ENCODE assay signal across 8 cellular contexts in genomic region chr9:136538599-136539426, GRCh38. TPM values are rescaled to one million over a fixed set of nuclear protein-coding genes. Genes with fewer than 3 reads are reported as not detected.
DNase-seq lines count a peak whose midpoint lies in the region; ATAC-seq and TF ChIP-seq lines count a peak whose summit lies in the region.

No MANE protein-coding gene starts in this region.

- in situ Hi-C loops in brain microvascular endothelial cell (cut with HindIII; ENCODE audit: low pct_ligation_motif_present, low sequenced_read_pairs) = no loop called here

- ATAC-seq in CD4-positive, CD25-positive, alpha-beta regulatory T cell (ENCODE audit: low read depth in 2 of 2) = peak; percentile 38 to 42
- ATAC-seq in activated T-cell treated with anti-CD3 and anti-CD28 coated beads, Interleukin-2, amount 50 U/mL, for 4 hours = peak; percentile 74 to 78
- ATAC-seq in right cardiac atrium (peak; percentile 45 to 77), HG03378 (IDR thresholded peaks at IDR 0.05; ENCODE audit: unreplicated experiment) (no peak)
- ATAC-seq in stimulated activated memory B cell treated with anti-CD40 and anti-IgM and Interleukin-4, amounts not matched to agents 10 μg/mL and 1 μg/mL and 100 μg/mL, for 72 hours = peak; percentile 65

- no peaks in the 10 kb centered on the region for H3K9me3 ChIP-seq in CD4-positive, CD25-positive, alpha-beta regulatory T cell (ENCODE audit: control insufficient read depth in 2 of 2, low read length in 2 of 2)
- H3K9me3 ChIP-seq in right cardiac atrium (ENCODE audit: control insufficient read depth, low read length) = no peaks in the 10 kb centered on the region

- H3K36me3 ChIP-seq in CD4-positive, CD25-positive, alpha-beta regulatory T cell (ENCODE audit: control insufficient read depth, insufficient read depth, low read length) = peaks cover 9% of the 10 kb centered on the region
- peaks cover 1% of the 10 kb centered on the region for H3K36me3 ChIP-seq in brain microvascular endothelial cell (replicated peaks)

- no peak for TF ChIP-seq CTCF in brain microvascular endothelial cell (IDR thresholded peaks at IDR 0.05; ENCODE audit: low read depth, low read length, missing control alignments)

- peak overlapping the region; percentile 87 to 97 (median 92) for H3K4me3 Mint-ChIP-seq in CD4-positive, CD25-positive, alpha-beta regulatory T cell
- peak overlapping the region; percentile 89 for H3K4me3 Mint-ChIP-seq in activated T-cell treated with anti-CD3 and anti-CD28 coated beads, Interleukin-2, amount 50 U/mL, for 4 hours
- peak overlapping the region; percentile 85 for H3K4me3 Mint-ChIP-seq in stimulated activated memory B cell treated with anti-CD40 and anti-IgM and Interleukin-4, amounts not matched to agents 10 μg/mL and 1 μg/mL and 100 μg/mL, for 72 hours

- H3K36me3 Mint-ChIP-seq in CD4-positive, CD25-positive, alpha-beta regulatory T cell = no peaks in the 10 kb centered on the region
- H3K36me3 Mint-ChIP-seq in activated T-cell treated with anti-CD3 and anti-CD28 coated beads, Interleukin-2, amount 50 U/mL, for 4 hours (ENCODE audit: insufficient read depth) = peaks cover 22% of the 10 kb centered on the region
- H3K36me3 Mint-ChIP-seq in stimulated activated memory B cell treated with anti-CD40 and anti-IgM and Interleukin-4, amounts not matched to agents 10 μg/mL and 1 μg/mL and 100 μg/mL, for 72 hours = peaks cover 6% of the 10 kb centered on the region

- DNase-seq in CD4-positive, CD25-positive, alpha-beta regulatory T cell = peak; percentile 52 to 85 (median 74)
- peak; percentile 73 for DNase-seq in Jurkat, Clone E6-1 (ENCODE audit: low read depth, low spot score)
- no peak for DNase-seq in activated T-cell treated with anti-CD3 and anti-CD28 coated beads, Interleukin-2, amount 50 U/mL, for 4 hours
- DNase-seq in right cardiac atrium (peak in 2 of 3 donors; percentile 73 to 85), NCI-H2107 treated with DMSO at 0.1 percent for 48 hours (lab: John Stamatoyannopoulos, UW; ENCODE audit: unreplicated experiment) (no peak), brain microvascular endothelial cell (no peak)

- H3K4me3 ChIP-seq in CD4-positive, CD25-positive, alpha-beta regulatory T cell (ENCODE audit: low read depth, low read length) = peak overlapping the region; percentile 51
- peak overlapping the region; percentile 16 for H3K4me3 ChIP-seq in Jurkat, Clone E6-1 (ENCODE audit: low read length)
- no peak overlapping the region for H3K4me3 ChIP-seq in right cardiac atrium (ENCODE audit: low read length)
- no peak overlapping the region for H3K4me3 ChIP-seq in brain microvascular endothelial cell (ENCODE audit: low read depth, low read length)

- H3K4me1 ChIP-seq in CD4-positive, CD25-positive, alpha-beta regulatory T cell (ENCODE audit: control insufficient read depth, insufficient read depth, low read length, poor library complexity, severe bottlenecking) = peaks cover 86% of the 10 kb centered on the region
- peaks cover 15% of the 10 kb centered on the region for H3K4me1 ChIP-seq in right cardiac atrium (ENCODE audit: control insufficient read depth, insufficient read depth, low read length)

- H3K27me3 ChIP-seq in CD4-positive, CD25-positive, alpha-beta regulatory T cell (ENCODE audit: control insufficient read depth, insufficient read depth, low read length) = no peaks in the 10 kb centered on the region
- H3K27me3 ChIP-seq in right cardiac atrium (ENCODE audit: control insufficient read depth, insufficient read depth) (no peaks in the 10 kb centered on the region), brain microvascular endothelial cell (replicated peaks) (no peaks in the 10 kb centered on the region)

- 55% methylated on average over 24 of the region's 24 CpGs for WGBS in right cardiac atrium

- no peaks in the 10 kb centered on the region for H3K9me3 Mint-ChIP-seq in CD4-positive, CD25-positive, alpha-beta regulatory T cell
- no peaks in the 10 kb centered on the region for H3K9me3 Mint-ChIP-seq in activated T-cell treated with anti-CD3 and anti-CD28 coated beads, Interleukin-2, amount 50 U/mL, for 4 hours
- H3K9me3 Mint-ChIP-seq in stimulated activated memory B cell treated with anti-CD40 and anti-IgM and Interleukin-4, amounts not matched to agents 10 μg/mL and 1 μg/mL and 100 μg/mL, for 72 hours = no peaks in the 10 kb centered on the region

- intact Hi-C loops in right cardiac atrium (cut with DNase I) = no loop called here

- H3K4me1 Mint-ChIP-seq in CD4-positive, CD25-positive, alpha-beta regulatory T cell = peaks cover 0 to 79% (median 38%) of the 10 kb centered on the region in 4 donors
- peaks cover 67% of the 10 kb centered on the region for H3K4me1 Mint-ChIP-seq in activated T-cell treated with anti-CD3 and anti-CD28 coated beads, Interleukin-2, amount 50 U/mL, for 4 hours (ENCODE audit: low read depth)
- H3K4me1 Mint-ChIP-seq in stimulated activated memory B cell treated with anti-CD40 and anti-IgM and Interleukin-4, amounts not matched to agents 10 μg/mL and 1 μg/mL and 100 μg/mL, for 72 hours = peaks cover 75% of the 10 kb centered on the region

- no peaks in the 10 kb centered on the region for H3K27me3 Mint-ChIP-seq in CD4-positive, CD25-positive, alpha-beta regulatory T cell
- H3K27me3 Mint-ChIP-seq in activated T-cell treated with anti-CD3 and anti-CD28 coated beads, Interleukin-2, amount 50 U/mL, for 4 hours (ENCODE audit: low read depth) = no peaks in the 10 kb centered on the region
- no peaks in the 10 kb centered on the region for H3K27me3 Mint-ChIP-seq in stimulated activated memory B cell treated with anti-CD40 and anti-IgM and Interleukin-4, amounts not matched to agents 10 μg/mL and 1 μg/mL and 100 μg/mL, for 72 hours

- H3K27ac Mint-ChIP-seq in CD4-positive, CD25-positive, alpha-beta regulatory T cell = peak overlapping the region; percentile 95 to 99 (median 99)
- peak overlapping the region; percentile 99 for H3K27ac Mint-ChIP-seq in stimulated activated memory B cell treated with anti-CD40 and anti-IgM and Interleukin-4, amounts not matched to agents 10 μg/mL and 1 μg/mL and 100 μg/mL, for 72 hours

- peak overlapping the region; percentile 83 for H3K27ac ChIP-seq in CD4-positive, CD25-positive, alpha-beta regulatory T cell (ENCODE audit: insufficient read depth, low read length, poor library complexity, severe bottlenecking)
- peak overlapping the region; percentile 65 for H3K27ac ChIP-seq in right cardiac atrium (ENCODE audit: low read length)
- no peak overlapping the region for H3K27ac ChIP-seq in brain microvascular endothelial cell

RNA-seq across cellular contexts. Expression of gene NOTCH1, which starts 7.0 kb away (rescaled TPM):
- 52.3 TPM for total RNA-seq in CD4-positive, CD25-positive, alpha-beta regulatory T cell
- 1 to 10 TPM; 1.2 to 1.7 (median 1.5) TPM for polyA plus RNA-seq in CD4-positive, CD25-positive, alpha-beta regulatory T cell
- 15.5 TPM for polyA plus RNA-seq in Jurkat, Clone E6-1 (2012; ENCODE audit: insufficient read depth, insufficient read length)
- 100 to 1,000 TPM; 124 to 128 (median 125) TPM for total RNA-seq in activated T-cell treated with anti-CD3 and anti-CD28 coated beads, Interleukin-2, amount 50 U/mL, for 4 hours
- 10 to 100 TPM; 20.4 to 31.9 (median 29.4) TPM for total RNA-seq in right cardiac atrium
- polyA plus RNA-seq in right cardiac atrium = 10.8 TPM

RNA-seq across cellular contexts. Expression of gene SEC16A, which starts 56.0 kb away (rescaled TPM):
- 74.4 TPM for total RNA-seq in CD4-positive, CD25-positive, alpha-beta regulatory T cell
- polyA plus RNA-seq in CD4-positive, CD25-positive, alpha-beta regulatory T cell = 10 to 100 TPM; 17.7 to 22.7 (median 21.1) TPM
- 40.8 TPM for polyA plus RNA-seq in Jurkat, Clone E6-1 (2012; ENCODE audit: insufficient read depth, insufficient read length)
- 10 to 100 TPM; 76.6 to 84.0 (median 78.9) TPM for total RNA-seq in activated T-cell treated with anti-CD3 and anti-CD28 coated beads, Interleukin-2, amount 50 U/mL, for 4 hours
- total RNA-seq in right cardiac atrium = 10 to 100 TPM; 24.2 to 35.3 (median 28.6) TPM
- polyA plus RNA-seq in right cardiac atrium = 23.1 TPM

Comparison
In these comparisons a context has a peak if more than half of its experiments do, and no peak if none do; other contexts are left out.
1. DNase-seq: peak in CD4-positive, CD25-positive, alpha-beta regulatory T cell (3 of 3), Jurkat, Clone E6-1 (single experiment) and right cardiac atrium (2 of 3); none in activated T-cell treated with anti-CD3 and anti-CD28 coated beads, Interleukin-2, amount 50 U/mL, for 4 hours (single experiment), NCI-H2107 treated with DMSO at 0.1 percent for 48 hours (single experiment) and brain microvascular endothelial cell (single experiment).
2. H3K4me3 ChIP-seq: peak in CD4-positive, CD25-positive, alpha-beta regulatory T cell (single experiment) and Jurkat, Clone E6-1 (single experiment); none in right cardiac atrium (single experiment) and brain microvascular endothelial cell (single experiment).
3. Peak in every context shown above with its lines, with median percentiles within 50 percentile points of each other: H3K4me3 Mint-ChIP-seq.